ENCODE assay signal across 9 cellular contexts in genomic region chr3:193134895-193135294, GRCh38.
A peak's percentile ranks its signal among the peaks of the same experiment; 100 is the strongest.
DNase-seq lines count a peak whose midpoint lies in the region; ATAC-seq and TF ChIP-seq lines count a peak whose summit lies in the region.
"Had no signal": no experiment of that assay in that cellular context is flagged by ENCODE, and none has a peak within 500 bp of the region (broad histone marks: within the 10 kb centered on the region; RNA-seq: fewer than 3 reads in every experiment).

No MANE protein-coding gene starts in this region.

- TF ChIP-seq CTCF in AG04449 (IDR thresholded peaks at IDR 0.05; ENCODE audit: insufficient read depth, low read length, missing control alignments) = no peak

- no peak for ATAC-seq in left colon
- no peak for ATAC-seq in GM21529 (IDR thresholded peaks at IDR 0.05; ENCODE audit: unreplicated experiment)

- intact Hi-C loops in left colon (cut with DNase I, micrococcal nuclease) = no loop called here

- CTCF ChIA-PET in AG04449 (lab: Yijun Ruan, JAX) = interaction anchor here (0.7 kb wide), 1 partner anchor 93 kb away, joined by 3 read pairs; no protein-coding TSS in a partner anchor

- POLR2A ChIA-PET in AG04449 (lab: Yijun Ruan, JAX) = no interaction called here

- H3K4me3 ChIP-seq in AG04449 (ENCODE audit: low read depth, low read length) = no peak overlapping the region

- DNase-seq in AG04449 (ENCODE audit: low read depth, low spot score) (peak; percentile 49), HPDE6-E6E7 (ENCODE audit: extremely low spot score) (peak; percentile 16), amniotic epithelial cell (ENCODE audit: low read depth) (peak; percentile 4), islet precursor cell (peak; percentile 82), left colon (no peak), NCI-H748 treated with DMSO at 0.1 percent for 48 hours (lab: John Stamatoyannopoulos, UW) (no peak), NCI-H345 treated with DMSO at 0.1 percent for 48 hours (lab: John Stamatoyannopoulos, UW; ENCODE audit: unreplicated experiment) (no peak)
- DNase-seq: CD8-positive, alpha-beta memory T cell had no signal

Comparison
In these comparisons a context has a peak if more than half of its experiments do, and no peak if none do; other contexts are left out.
1. DNase-seq: peak in AG04449 (single experiment), HPDE6-E6E7 (single experiment), amniotic epithelial cell (single experiment) and islet precursor cell (single experiment); none in left colon (0 of 2), NCI-H748 treated with DMSO at 0.1 percent for 48 hours (single experiment) and NCI-H345 treated with DMSO at 0.1 percent for 48 hours (single experiment).